ENCODE assay signal across 19 cellular contexts in the genomic region with DNA sequence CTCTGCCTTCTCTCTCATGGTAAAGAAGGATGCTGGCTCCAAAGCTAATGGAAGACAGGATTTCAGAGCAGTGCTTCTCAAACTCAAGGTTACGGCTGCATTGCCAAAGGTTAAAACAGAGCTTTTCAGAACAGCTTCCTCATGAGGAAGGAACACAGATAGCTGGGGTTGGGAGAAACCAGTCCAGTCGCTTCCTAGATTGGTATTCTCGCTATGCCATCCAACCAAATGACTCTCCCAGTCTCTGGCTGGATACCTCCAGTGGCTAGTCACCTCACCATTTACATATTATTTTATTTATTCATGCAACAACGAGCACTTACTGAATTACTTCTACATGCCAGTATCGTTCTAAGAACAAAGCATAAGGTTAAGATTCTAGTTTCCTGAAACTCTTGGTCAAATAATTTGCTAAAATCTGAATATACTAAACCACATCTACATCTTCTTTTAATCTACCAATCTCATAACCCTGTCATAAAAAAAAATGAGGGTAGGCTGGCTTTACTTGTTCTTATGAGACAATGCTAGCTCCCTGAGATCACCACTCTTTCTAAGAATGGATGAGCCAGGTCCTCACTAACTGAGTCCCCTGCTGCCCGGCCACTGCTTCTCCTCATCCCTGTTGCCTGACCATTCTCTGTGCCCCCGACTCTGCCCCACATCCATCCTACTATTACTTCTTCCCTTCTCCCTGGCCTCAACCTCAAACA. TPM values are rescaled to one million over a fixed set of nuclear protein-coding genes. Genes with fewer than 3 reads are reported as not detected.
DNase-seq lines count a peak whose midpoint lies in the region; ATAC-seq and TF ChIP-seq lines count a peak whose summit lies in the region.
"Had no signal": no experiment of that assay in that cellular context is flagged by ENCODE, and none has a peak within 500 bp of the region (broad histone marks: within the 10 kb centered on the region; RNA-seq: fewer than 3 reads in every experiment).

No MANE protein-coding gene starts in this region.

- H3K36me3 ChIP-seq in muscle layer of colon (ENCODE audit: insufficient read depth, low read length) (peaks cover 68% of the 10 kb centered on the region), thymus (ENCODE audit: control insufficient read depth, insufficient read depth) (peaks cover 40% of the 10 kb centered on the region)
- H3K36me3 ChIP-seq in naive thymus-derived CD4-positive, alpha-beta T cell (ENCODE audit: control insufficient read depth in 2 of 3, insufficient read depth in 3 of 3, low read length in 3 of 3) = peaks cover 6 to 62% (median 15%) of the 10 kb centered on the region in 3 experiments

- intact Hi-C loops in naive thymus-derived CD4-positive, alpha-beta T cell (cut with micrococcal nuclease) = loop anchor here in 1 of 2 donors (2.0 kb wide), 1 partner anchor 68 kb away; no protein-coding TSS in a partner anchor

- H3K4me3 ChIP-seq in muscle layer of colon (ENCODE audit: low read depth in 1 of 2, low read length in 2 of 2) = no peak overlapping the region
- H3K4me3 ChIP-seq in thymus (ENCODE audit: low read length) = no peak overlapping the region
- H3K4me3 ChIP-seq in naive thymus-derived CD4-positive, alpha-beta T cell (ENCODE audit: low read length) = no peak overlapping the region
- H3K4me3 ChIP-seq: left lung had no signal

- no peak overlapping the region for H3K9ac ChIP-seq in muscle layer of colon (ENCODE audit: low read length)
- H3K9ac ChIP-seq: SK-N-SH had no signal

- H3K27me3 ChIP-seq in muscle layer of colon (ENCODE audit: control insufficient read depth in 1 of 2, insufficient read depth in 2 of 2, low read length in 2 of 2) (no peaks in the 10 kb centered on the region), thymus (ENCODE audit: control insufficient read depth, insufficient read depth) (no peaks in the 10 kb centered on the region)
- no peaks in the 10 kb centered on the region for H3K27me3 ChIP-seq in naive thymus-derived CD4-positive, alpha-beta T cell (ENCODE audit: control insufficient read depth in 2 of 2, insufficient read depth in 2 of 2, low read length in 2 of 2)
- H3K27me3 ChIP-seq: left lung had no signal

- 97% methylated on average over 7 of the region's 7 CpGs for WGBS in thymus

- DNase-seq in epithelial cell of prostate (ENCODE audit: low read depth, low spot score) = peak; percentile 83
- DNase-seq in naive thymus-derived CD4-positive, alpha-beta T cell = no peak
- no peak for DNase-seq in activated CD4-positive, alpha-beta T cell treated with anti-CD3 and anti-CD28 coated beads for 1 hour
- DNase-seq: activated CD4-positive, alpha-beta T cell treated with anti-CD3 and anti-CD28 coated beads, Interleukin-2, amount 50 U/mL, for 1 hour; central memory CD4-positive, alpha-beta T cell; DMS 273 treated with DMSO at 0.1 percent for 48 hours; effector CD8-positive, alpha-beta T cell; IMR-90; left lung; naive B cell; NCI-H2029 treated with DMSO at 0.1 percent for 48 hours; NCI-H69; SK-N-SH; stimulated activated CD4-positive, alpha-beta T cell treated with anti-CD3 and anti-CD28 coated beads, Interleukin-2, amount 100 ng/mL, for 24 hours had no signal

- CTCF ChIA-PET in naive thymus-derived CD4-positive, alpha-beta T cell (lab: Charles Lee) = interaction anchor here (0.7 kb wide), 1 partner anchor 93 kb away, joined by 5 read pairs; no protein-coding TSS in a partner anchor

- H3K27ac ChIP-seq in VCaP (peak overlapping the region; percentile 32; the same call in 1 of the 2 replicates), epithelial cell of prostate (peak overlapping the region; percentile 98), muscle layer of colon (ENCODE audit: low read depth, low read length) (peak overlapping the region; percentile 68), thymus (ENCODE audit: low read depth) (peak overlapping the region; percentile 31)
- H3K27ac ChIP-seq in naive thymus-derived CD4-positive, alpha-beta T cell (ENCODE audit: low read depth, low read length) = no peak overlapping the region
- H3K27ac ChIP-seq: left lung had no signal

- H3K36me3 Mint-ChIP-seq in naive thymus-derived CD4-positive, alpha-beta T cell = peaks cover 10 to 59% (median 30%) of the 10 kb centered on the region in 5 donors

- POLR2A ChIA-PET in naive thymus-derived CD4-positive, alpha-beta T cell (lab: Charles Lee) = no interaction called here

- H3K27me3 Mint-ChIP-seq in naive thymus-derived CD4-positive, alpha-beta T cell = no peaks in the 10 kb centered on the region
- H3K27me3 Mint-ChIP-seq: naive B cell had no signal

- H3K4me1 ChIP-seq in muscle layer of colon (ENCODE audit: insufficient read depth, low read length) = peaks cover 26% of the 10 kb centered on the region
- no peaks in the 10 kb centered on the region for H3K4me1 ChIP-seq in thymus (ENCODE audit: control insufficient read depth, insufficient read depth, low read length)
- no peaks in the 10 kb centered on the region for H3K4me1 ChIP-seq in naive thymus-derived CD4-positive, alpha-beta T cell (ENCODE audit: control insufficient read depth in 2 of 2, insufficient read depth in 2 of 2, low read length in 2 of 2)
- H3K4me1 ChIP-seq: left lung had no signal

- no peak overlapping the region for H3K4me3 Mint-ChIP-seq in naive thymus-derived CD4-positive, alpha-beta T cell
- H3K4me3 Mint-ChIP-seq: naive B cell had no signal

- no peak for TF ChIP-seq CTCF in VCaP (conservative IDR thresholded peaks at IDR 0.05)

- no peak for ATAC-seq in naive thymus-derived CD4-positive, alpha-beta T cell
- no peak for ATAC-seq in HG02870 (IDR thresholded peaks at IDR 0.05; ENCODE audit: unreplicated experiment)
- ATAC-seq: activated naive CD4-positive, alpha-beta T cell treated with anti-CD3 and anti-CD28 coated beads, Interleukin-2, amount 50 U/mL, for 72 hours; left lung had no signal

- H3K9me3 ChIP-seq in muscle layer of colon (ENCODE audit: low read length) (no peaks in the 10 kb centered on the region), thymus (ENCODE audit: control insufficient read depth) (no peaks in the 10 kb centered on the region)
- H3K9me3 ChIP-seq in naive thymus-derived CD4-positive, alpha-beta T cell (ENCODE audit: control insufficient read depth in 2 of 3, low read length in 3 of 3) = no peaks in the 10 kb centered on the region
- H3K9me3 ChIP-seq: left lung, SK-N-SH had no signal

- H3K27ac Mint-ChIP-seq in naive thymus-derived CD4-positive, alpha-beta T cell = no peak overlapping the region

- H3K9me3 Mint-ChIP-seq in naive thymus-derived CD4-positive, alpha-beta T cell = no peaks in the 10 kb centered on the region
- H3K9me3 Mint-ChIP-seq: activated naive CD4-positive, alpha-beta T cell treated with anti-CD3 and anti-CD28 coated beads, Interleukin-2, amount 50 U/mL, for 72 hours; naive B cell had no signal

- H3K4me1 Mint-ChIP-seq in naive thymus-derived CD4-positive, alpha-beta T cell = peaks cover 0 to 6% (median 0%) of the 10 kb centered on the region in 7 donors

RNA-seq across cellular contexts. Expression of gene KDSR, which starts 20.4 kb away (rescaled TPM):
- polyA plus RNA-seq in thymus = 28.0 TPM
- 10 to 100 TPM; 24.4 to 57.9 (median 46.9) TPM for total RNA-seq in naive thymus-derived CD4-positive, alpha-beta T cell
- 10 to 100 TPM; 58.3 to 62.4 TPM for polyA plus RNA-seq in naive thymus-derived CD4-positive, alpha-beta T cell

RNA-seq across cellular contexts. Expression of gene BCL2, which starts 27.1 kb away (rescaled TPM):
- 11.7 TPM for polyA plus RNA-seq in thymus
- total RNA-seq in naive thymus-derived CD4-positive, alpha-beta T cell = 100 to 1,000 TPM in 3 of 5 experiments, 10 to 100 TPM in 2; 38.3 to 154 (median 126) TPM
- 10 to 100 TPM; 32.7 to 39.6 TPM for polyA plus RNA-seq in naive thymus-derived CD4-positive, alpha-beta T cell
